In genomic region chrX:123878177-123878576, GRCh38 we compare ENCODE assay signal across 1 cellular context.
TF ChIP-seq lines count a peak whose summit lies in the region.

No MANE protein-coding gene starts in this region.

TF ChIP-seq in HepG2, 621 proteins besides CTCF, POLR2A, EP300 and RAD21 (continued from another document):
- TF ChIP-seq GMEB1 (CRISPR knock-in tag; IDR thresholded peaks at IDR 0.05; ENCODE audit: borderline replicate concordance): no peak
- TF ChIP-seq ZBTB34 (CRISPR knock-in tag; IDR thresholded peaks at IDR 0.05): no peak
- no peak for TF ChIP-seq ZNF597 (CRISPR knock-in tag; IDR thresholded peaks at IDR 0.05)
- TF ChIP-seq ZBTB7B (CRISPR knock-in tag; IDR thresholded peaks at IDR 0.05): no peak
- TF ChIP-seq BCL6 (CRISPR knock-in tag; IDR thresholded peaks at IDR 0.05): no peak
